ENCODE assay signal across 16 cellular contexts in genomic region chr9:75161116-75161857, GRCh38.
DNase-seq lines count a peak whose midpoint lies in the region; ATAC-seq and TF ChIP-seq lines count a peak whose summit lies in the region.
"Had no signal": no experiment of that assay in that cellular context is flagged by ENCODE, and none has a peak within 500 bp of the region (broad histone marks: within the 10 kb centered on the region; RNA-seq: fewer than 3 reads in every experiment).

No MANE protein-coding gene starts in this region.

- TF ChIP-seq CTCF in natural killer cell (IDR thresholded peaks at IDR 0.05), result no peak

- intact Hi-C loops in natural killer cell (cut with micrococcal nuclease), result no loop called here

- H3K27me3 Mint-ChIP-seq in natural killer cell (ENCODE audit: low read depth in 2 of 2) (no peaks in the 10 kb centered on the region), immature natural killer cell (ENCODE audit: low read depth in 3 of 3) (peaks cover 0 to 2% (median 1%) of the 10 kb centered on the region in 3 donors)
- H3K27me3 Mint-ChIP-seq in natural killer cell treated with Interleukin-12 subunit alpha and Interleukin-12 subunit beta and Interleukin-15 and Interleukin-18, amount 100 ng/mL, for 72 hours, result no peaks in the 10 kb centered on the region
- H3K27me3 Mint-ChIP-seq in activated T-helper 17 cell treated with anti-CD3 and anti-CD28 coated beads, Interleukin-2, amount 50 U/mL, for 72 hours, result no peaks in the 10 kb centered on the region
- no peaks in the 10 kb centered on the region for H3K27me3 Mint-ChIP-seq in activated T-cell treated with anti-CD3 and anti-CD28 coated beads, Interleukin-2, amount 50 U/mL, for 72 hours (ENCODE audit: low read depth)
- H3K27me3 Mint-ChIP-seq: CD8-positive, alpha-beta memory T cell had no signal

- peak overlapping the region; percentile 56 for H3K27ac Mint-ChIP-seq in natural killer cell
- H3K27ac Mint-ChIP-seq in natural killer cell treated with Interleukin-12 subunit alpha and Interleukin-12 subunit beta and Interleukin-15 and Interleukin-18, amount 100 ng/mL, for 72 hours, result no peak overlapping the region
- peak overlapping the region; percentile 55 for H3K27ac Mint-ChIP-seq in activated T-helper 17 cell treated with anti-CD3 and anti-CD28 coated beads, Interleukin-2, amount 50 U/mL, for 72 hours
- H3K27ac Mint-ChIP-seq in immature natural killer cell, result peak overlapping the region in 5 of 6 donors; percentile 8 to 80 (median 39)
- H3K27ac Mint-ChIP-seq in activated T-cell treated with anti-CD3 and anti-CD28 coated beads, Interleukin-2, amount 50 U/mL, for 72 hours, result no peak overlapping the region

- DNase-seq in natural killer cell (no peak), immature natural killer cell (no peak), GM19238 (ENCODE audit: insufficient read length, low spot score) (no peak)
- no peak for DNase-seq in natural killer cell treated with Interleukin-12 subunit alpha and Interleukin-12 subunit beta and Interleukin-15 and Interleukin-18, amount 100 ng/mL, for 72 hours (ENCODE audit: low spot score)
- DNase-seq in activated CD8-positive, alpha-beta memory T cell treated with anti-CD3 and anti-CD28 coated beads, Interleukin-2, amount 50 U/mL, for 4 hours, result no peak
- DNase-seq in activated T-cell treated with anti-CD3 and anti-CD28 coated beads, Interleukin-2, amount 50 U/mL, for 72 hours, result no peak
- DNase-seq: ACHN; CD8-positive, alpha-beta memory T cell; NCI-H1092; NCI-H1694; NCI-H345; NCI-H526 treated with DMSO at 0.1 percent for 48 hours; NK-92 treated with Interleukin-12 subunit alpha and Interleukin-12 subunit beta, amount 100 ng/mL, for 24 hours had no signal

- no peaks in the 10 kb centered on the region for H3K9me3 Mint-ChIP-seq in natural killer cell
- no peaks in the 10 kb centered on the region for H3K9me3 Mint-ChIP-seq in natural killer cell treated with Interleukin-12 subunit alpha and Interleukin-12 subunit beta and Interleukin-15 and Interleukin-18, amount 100 ng/mL, for 72 hours
- peaks cover under 1% of the 10 kb centered on the region for H3K9me3 Mint-ChIP-seq in activated T-helper 17 cell treated with anti-CD3 and anti-CD28 coated beads, Interleukin-2, amount 50 U/mL, for 72 hours
- H3K9me3 Mint-ChIP-seq in immature natural killer cell, result peaks cover 0 to under 1% (median 0%) of the 10 kb centered on the region in 6 donors
- peaks cover 0 to 4% of the 10 kb centered on the region in 2 donors for H3K9me3 Mint-ChIP-seq in activated T-cell treated with anti-CD3 and anti-CD28 coated beads, Interleukin-2, amount 50 U/mL, for 72 hours

- no peak overlapping the region for H3K4me3 Mint-ChIP-seq in natural killer cell
- H3K4me3 Mint-ChIP-seq in natural killer cell treated with Interleukin-12 subunit alpha and Interleukin-12 subunit beta and Interleukin-15 and Interleukin-18, amount 100 ng/mL, for 72 hours, result no peak overlapping the region
- H3K4me3 Mint-ChIP-seq in activated T-helper 17 cell treated with anti-CD3 and anti-CD28 coated beads, Interleukin-2, amount 50 U/mL, for 72 hours, result no peak overlapping the region
- H3K4me3 Mint-ChIP-seq in immature natural killer cell, result no peak overlapping the region
- H3K4me3 Mint-ChIP-seq in activated T-cell treated with anti-CD3 and anti-CD28 coated beads, Interleukin-2, amount 50 U/mL, for 72 hours, result no peak overlapping the region
- H3K4me3 Mint-ChIP-seq: CD8-positive, alpha-beta memory T cell had no signal

- no peak for ATAC-seq in natural killer cell
- no peak for ATAC-seq in natural killer cell treated with Interleukin-12 subunit alpha and Interleukin-12 subunit beta and Interleukin-15 and Interleukin-18, amount 100 ng/mL, for 72 hours
- no peak for ATAC-seq in activated T-helper 17 cell treated with anti-CD3 and anti-CD28 coated beads, Interleukin-2, amount 50 U/mL, for 72 hours (replicated peaks)
- no peak for ATAC-seq in GM21576 (IDR thresholded peaks at IDR 0.05; ENCODE audit: unreplicated experiment)
- ATAC-seq in activated T-cell treated with anti-CD3 and anti-CD28 coated beads, Interleukin-2, amount 50 U/mL, for 72 hours (replicated peaks in 1 of 2), result no peak
- ATAC-seq: HCT116 had no signal

- H3K4me1 Mint-ChIP-seq in natural killer cell (peaks cover 27 to 29% of the 10 kb centered on the region in 2 donors), immature natural killer cell (peaks cover 19 to 50% of the 10 kb centered on the region in 2 donors)
- H3K4me1 Mint-ChIP-seq in natural killer cell treated with Interleukin-12 subunit alpha and Interleukin-12 subunit beta and Interleukin-15 and Interleukin-18, amount 100 ng/mL, for 72 hours (ENCODE audit: low read depth in 2 of 2), result peaks cover 9 to 15% of the 10 kb centered on the region in 2 donors
- H3K4me1 Mint-ChIP-seq in activated T-helper 17 cell treated with anti-CD3 and anti-CD28 coated beads, Interleukin-2, amount 50 U/mL, for 72 hours, result peaks cover 3% of the 10 kb centered on the region
- peaks cover 9% of the 10 kb centered on the region for H3K4me1 Mint-ChIP-seq in activated T-cell treated with anti-CD3 and anti-CD28 coated beads, Interleukin-2, amount 50 U/mL, for 72 hours (ENCODE audit: low read depth)

- H3K36me3 Mint-ChIP-seq in natural killer cell (peaks cover 15% of the 10 kb centered on the region), immature natural killer cell (peaks cover 12 to 52% (median 39%) of the 10 kb centered on the region in 3 donors)
- H3K36me3 Mint-ChIP-seq in natural killer cell treated with Interleukin-12 subunit alpha and Interleukin-12 subunit beta and Interleukin-15 and Interleukin-18, amount 100 ng/mL, for 72 hours, result peaks cover 29% of the 10 kb centered on the region
- H3K36me3 Mint-ChIP-seq in activated T-helper 17 cell treated with anti-CD3 and anti-CD28 coated beads, Interleukin-2, amount 50 U/mL, for 72 hours (ENCODE audit: low read depth), result peaks cover 32% of the 10 kb centered on the region
- H3K36me3 Mint-ChIP-seq in activated T-cell treated with anti-CD3 and anti-CD28 coated beads, Interleukin-2, amount 50 U/mL, for 72 hours (ENCODE audit: insufficient read depth in 2 of 2), result peaks cover 5 to 20% of the 10 kb centered on the region in 2 donors

Comparison
In these comparisons a context has a peak if more than half of its experiments do, and no peak if none do; other contexts are left out.
1. H3K27ac Mint-ChIP-seq: peak in natural killer cell (2 of 2), activated T-helper 17 cell treated with anti-CD3 and anti-CD28 coated beads, Interleukin-2, amount 50 U/mL, for 72 hours (single experiment) and immature natural killer cell (5 of 6); none in natural killer cell treated with Interleukin-12 subunit alpha and Interleukin-12 subunit beta and Interleukin-15 and Interleukin-18, amount 100 ng/mL, for 72 hours (0 of 2) and activated T-cell treated with anti-CD3 and anti-CD28 coated beads, Interleukin-2, amount 50 U/mL, for 72 hours (single experiment).